26 cellular contexts compared by ENCODE assay signal in the genomic region with DNA sequence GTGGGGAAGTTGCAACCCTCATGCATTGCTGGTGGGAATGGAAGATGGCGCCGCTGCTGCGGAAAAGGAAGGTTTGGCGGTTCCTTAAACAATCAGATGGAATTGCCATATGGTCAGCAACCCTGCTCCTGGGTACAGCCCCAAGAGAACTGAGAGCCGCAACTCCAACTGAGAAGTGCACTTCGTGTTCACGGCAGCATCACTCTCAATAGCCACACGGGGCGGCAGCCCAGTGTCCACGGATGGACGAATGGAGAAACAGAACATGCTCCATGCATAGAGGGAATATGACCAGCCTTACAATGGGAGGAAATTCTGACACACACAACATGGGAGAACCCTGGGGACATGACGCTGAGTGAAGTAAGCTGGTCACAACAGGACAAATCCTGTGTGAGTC.
A peak's percentile ranks its signal among the peaks of the same experiment; 100 is the strongest.
DNase-seq lines count a peak whose midpoint lies in the region; ATAC-seq, FAIRE-seq and TF ChIP-seq lines count a peak whose summit lies in the region.
"Had no signal": no experiment of that assay in that cellular context is flagged by ENCODE, and none has a peak within 500 bp of the region (broad histone marks: within the 10 kb centered on the region; RNA-seq: fewer than 3 reads in every experiment).

No MANE protein-coding gene starts in this region.

- no peak overlapping the region for H3K27ac Mint-ChIP-seq in H9
- H3K27ac Mint-ChIP-seq: CD14-positive monocyte; CD4-positive, alpha-beta memory T cell; CD4-positive, CD25-positive, alpha-beta regulatory T cell; CD8-positive, alpha-beta memory T cell had no signal

- no TSS peak for BruUV-seq in HepG2 (replicated peaks; lab: Mats Ljungman, UMichigan)

- no peak for TF ChIP-seq RAD21 in HepG2 (CRISPR knock-in tag; IDR thresholded peaks at IDR 0.05)

- H3K4me1 ChIP-seq in HepG2 (ENCODE audit: insufficient read depth, low read length) = no peaks in the 10 kb centered on the region
- no peaks in the 10 kb centered on the region for H3K4me1 ChIP-seq in right lobe of liver
- no peaks in the 10 kb centered on the region for H3K4me1 ChIP-seq in H9 (ENCODE audit: insufficient read depth, low read length)
- H3K4me1 ChIP-seq: BE2C had no signal

- peaks cover 36 to 97% of the 10 kb centered on the region in 2 experiments for H3K27me3 ChIP-seq in HepG2 (ENCODE audit: control insufficient read depth in 1 of 2, insufficient read depth in 2 of 2, low read length in 2 of 2)
- no peaks in the 10 kb centered on the region for H3K27me3 ChIP-seq in right lobe of liver
- H3K27me3 ChIP-seq in H9 (ENCODE audit: insufficient read depth, low read length) = no peaks in the 10 kb centered on the region

- H3K4me3 ChIP-seq in HepG2 (replicated peaks in 1 of 3; ENCODE audit: insufficient read depth in 1 of 3, low read depth in 2 of 3, low read length in 3 of 3) (no peak overlapping the region), right lobe of liver (no peak overlapping the region)
- H3K4me3 ChIP-seq: BLaER1 had no signal

- H2BK12ac ChIP-seq in H9 (ENCODE audit: insufficient read length, low read depth, low read length) = no peak overlapping the region

- ATAC-seq in HepG2 (no peak), right lobe of liver (no peak), GM19397 (IDR thresholded peaks at IDR 0.05; ENCODE audit: unreplicated experiment) (no peak)

- no peak overlapping the region for H3K56ac ChIP-seq in H9 (ENCODE audit: insufficient read length, low read depth, low read length)

- no peaks in the 10 kb centered on the region for H3K36me3 Mint-ChIP-seq in H9 (ENCODE audit: insufficient read depth in 1 of 3, low read depth in 3 of 3)
- H3K36me3 Mint-ChIP-seq: CD14-positive monocyte; CD4-positive, alpha-beta memory T cell; CD4-positive, CD25-positive, alpha-beta regulatory T cell; CD8-positive, alpha-beta memory T cell had no signal

- no peaks in the 10 kb centered on the region; a peak in 1 of 5 replicates for H3K9me3 Mint-ChIP-seq in H9
- H3K9me3 Mint-ChIP-seq: CD14-positive monocyte; CD4-positive, alpha-beta memory T cell; CD8-positive, alpha-beta memory T cell had no signal

- 7% methylated on average over 12 of the region's 12 CpGs for WGBS in HepG2 (ENCODE audit: low lambda C conversion rate)
- 68% methylated on average over 9 of the region's 12 CpGs for WGBS in right lobe of liver (ENCODE audit: insufficient coverage, low coverage, low lambda C conversion rate, missing lambda C conversion rate)
- WGBS in H9 (ENCODE audit: extremely low coverage, insufficient read length, low lambda C conversion rate) = no CpG with 5 or more reads among the region's 12 CpGs

- H4K91ac ChIP-seq in H9 (ENCODE audit: insufficient read length, low read depth, low read length) = no peak overlapping the region

- H3K4ac ChIP-seq in H9 (ENCODE audit: low read depth, low read length) = no peak overlapping the region

- H3K23ac ChIP-seq in H9 (ENCODE audit: insufficient read length, low read depth, low read length) = no peak overlapping the region

- TF ChIP-seq CTCF in HepG2 (CRISPR knock-in tag; IDR thresholded peaks at IDR 0.05) = no peak
- no peak for TF ChIP-seq CTCF in right lobe of liver (IDR thresholded peaks at IDR 0.05)
- no peak for TF ChIP-seq CTCF in H9 (conservative IDR thresholded peaks at IDR 0.05)

- no peaks in the 10 kb centered on the region for H3K23me2 ChIP-seq in H9 (ENCODE audit: insufficient read length, low read depth, low read length, poor library complexity, severe bottlenecking)

- H4K8ac ChIP-seq in H9 (replicated peaks; ENCODE audit: insufficient read length, low read depth, low read length) = no peak overlapping the region

- intact Hi-C loops in HepG2 (cut with micrococcal nuclease; ENCODE audit: unreplicated experiment) = no loop called here
- intact Hi-C loops in right lobe of liver (cut with DNase I) = no loop called here

- H3K27ac ChIP-seq in HepG2 (ENCODE audit: extremely low read length, insufficient read depth, low read length) (no peak overlapping the region), right lobe of liver (no peak overlapping the region), H9 (ENCODE audit: insufficient read length, low read depth, low read length) (no peak overlapping the region)
- H3K27ac ChIP-seq: BLaER1 had no signal

- TF ChIP-seq EP300 in HepG2 (IDR thresholded peaks at IDR 0.05; ENCODE audit: low read depth in 2 of 2, low read length in 2 of 2) (no peak), HepG2 (CRISPR knock-in tag; IDR thresholded peaks at IDR 0.05; ENCODE audit: borderline replicate concordance) (no peak)

- no peak overlapping the region for H3K4me3 Mint-ChIP-seq in H9
- H3K4me3 Mint-ChIP-seq: CD4-positive, alpha-beta memory T cell; CD4-positive, CD25-positive, alpha-beta regulatory T cell; CD8-positive, alpha-beta memory T cell had no signal

- no peak overlapping the region for H2BK20ac ChIP-seq in H9 (ENCODE audit: low read depth, low read length, poor library complexity, severe bottlenecking)

- no peak overlapping the region for H2BK15ac ChIP-seq in H9 (ENCODE audit: low read depth, low read length)

- H2AK5ac ChIP-seq in H9 (ENCODE audit: insufficient read length, low read length) = no peak overlapping the region

- no peak overlapping the region for H2BK5ac ChIP-seq in H9 (ENCODE audit: insufficient read length, low read length)

- H3K9ac ChIP-seq in HepG2 (ENCODE audit: insufficient read depth, low read depth, low read length) (no peak overlapping the region), H9 (ENCODE audit: extremely low read depth, insufficient read length, low read length) (no peak overlapping the region)
- H3K9ac ChIP-seq: BLaER1 had no signal

- H3K18ac ChIP-seq in H9 (ENCODE audit: insufficient read length, low read depth, low read length) = no peak overlapping the region

- POLR2A ChIA-PET in HepG2 (lab: Yijun Ruan, JAX) = no interaction called here

- DNase-seq in HepG2 (ENCODE audit: low spot score) (no peak), right lobe of liver (no peak), NCI-H524 (lab: John Stamatoyannopoulos, UW) (peak; percentile 28 to 77), cerebellar cortex (ENCODE audit: low spot score) (peak; percentile 60), H9 (no peak), NCI-H1436 (lab: John Stamatoyannopoulos, UW) (no peak)
- DNase-seq: 8988T; ACHN; BE2C; CD4-positive, alpha-beta memory T cell; CD4-positive, CD25-positive, alpha-beta regulatory T cell; CD8-positive, alpha-beta memory T cell; COR-L47; DMS153; DMS53; DMS79; DND-41; EL; GF-D8 had no signal

- peaks cover 3% of the 10 kb centered on the region; the same call in 1 of the 2 replicates for H4K20me1 ChIP-seq in HepG2 (ENCODE audit: insufficient read depth, low read length)
- no peaks in the 10 kb centered on the region for H4K20me1 ChIP-seq in H9 (ENCODE audit: control insufficient read depth, insufficient read depth, insufficient read length)
- H4K20me1 ChIP-seq: BLaER1 had no signal

- H3K9me3 ChIP-seq in HepG2 (ENCODE audit: low read length) (no peaks in the 10 kb centered on the region), right lobe of liver (no peaks in the 10 kb centered on the region), H9 (ENCODE audit: control insufficient read depth, low read depth, low read length) (no peaks in the 10 kb centered on the region)
- H3K9me3 ChIP-seq: BE2C, BLaER1 had no signal

- H2AFZ ChIP-seq in HepG2 (ENCODE audit: low read length) (no peak overlapping the region), H9 (ENCODE audit: low read length) (no peak overlapping the region)

- in situ Hi-C loops in HepG2 (cut with HindIII; ENCODE audit: extremely low pct_ligation_motif_present, low pct_unique_long_range_greater_than_20kb) = no loop called here

- CTCF ChIA-PET in HepG2 (lab: Yijun Ruan, JAX; ENCODE audit: low intra/inter-chr PET ratio, low total read pairs) = no interaction called here

- H3K79me1 ChIP-seq in H9 (ENCODE audit: insufficient read depth, low read depth, low read length, poor library complexity, severe bottlenecking) = no peaks in the 10 kb centered on the region

- TF ChIP-seq POLR2A in HepG2 (IDR thresholded peaks at IDR 0.05; ENCODE audit: insufficient read depth in 1 of 2, low read depth in 2 of 2, low read length in 2 of 2) = no peak
- no peak for TF ChIP-seq POLR2A in right lobe of liver (IDR thresholded peaks at IDR 0.05)

- no peak overlapping the region for H3K14ac ChIP-seq in H9 (ENCODE audit: insufficient read depth, low read length)

- H3K27me3 Mint-ChIP-seq in H9 (ENCODE audit: low read depth) = peaks cover 17% of the 10 kb centered on the region
- H3K27me3 Mint-ChIP-seq: CD4-positive, CD25-positive, alpha-beta regulatory T cell had no signal

- H4K5ac ChIP-seq in H9 (ENCODE audit: insufficient read length, low read depth, low read length) = no peak overlapping the region

- no peak for FAIRE-seq in HepG2 (lab: Jason Lieb, UNC)
- FAIRE-seq: A204.1, G401.6, GM12891, GM19239 had no signal

- H3K79me2 ChIP-seq in HepG2 (ENCODE audit: insufficient read depth, low read length) (no peaks in the 10 kb centered on the region), H9 (ENCODE audit: insufficient read depth, low read length) (no peaks in the 10 kb centered on the region)

- H3K4me1 Mint-ChIP-seq in H9 = peaks cover 6 to 20% of the 10 kb centered on the region in 2 experiments
- H3K4me1 Mint-ChIP-seq: CD14-positive monocyte; CD4-positive, alpha-beta memory T cell; CD4-positive, CD25-positive, alpha-beta regulatory T cell; CD8-positive, alpha-beta memory T cell had no signal

- H3K4me2 ChIP-seq in HepG2 (ENCODE audit: low read depth, low read length) (no peak overlapping the region), H9 (ENCODE audit: insufficient read depth, insufficient read length, low read length) (no peak overlapping the region)
- H3K4me2 ChIP-seq: BLaER1 had no signal

- H3T11ph ChIP-seq in H9 (ENCODE audit: low read length) = no peak overlapping the region

- H2BK120ac ChIP-seq in H9 (ENCODE audit: low read depth, low read length, poor library complexity, severe bottlenecking) = no peak overlapping the region

- H3K36me3 ChIP-seq in HepG2 (replicated peaks in 1 of 2; ENCODE audit: control insufficient read depth in 1 of 2, insufficient read depth in 2 of 2, low read length in 2 of 2) = no peaks in the 10 kb centered on the region
- no peaks in the 10 kb centered on the region for H3K36me3 ChIP-seq in right lobe of liver
- H3K36me3 ChIP-seq: BE2C, BLaER1 had no signal

TF ChIP-seq in HepG2, 621 proteins besides CTCF, POLR2A, EP300 and RAD21:
- TF ChIP-seq EZH2 (conservative IDR thresholded peaks at IDR 0.05; ENCODE audit: low read depth, low read length) (0 out of 2 replicates have a peak, but pooled peaks have one; percentile 53), HDAC2 (CRISPR knock-in tag; IDR thresholded peaks at IDR 0.05) (no peak)

Comparison
In these comparisons a context has a peak if more than half of its experiments do, and no peak if none do; other contexts are left out.
1. DNase-seq: peak in NCI-H524 (2 of 2) and cerebellar cortex (single experiment); none in HepG2 (single experiment), right lobe of liver (0 of 3), H9 (single experiment) and NCI-H1436 (single experiment).